ENCODE assay signal across 9 cellular contexts in genomic region chr1:10415211-10415930, GRCh38. TPM values are rescaled to one million over a fixed set of nuclear protein-coding genes. Genes with fewer than 3 reads are reported as not detected.
DNase-seq lines count a peak whose midpoint lies in the region; ATAC-seq, FAIRE-seq and TF ChIP-seq lines count a peak whose summit lies in the region.
"Had no signal": no experiment of that assay in that cellular context is flagged by ENCODE, and none has a peak within 500 bp of the region (broad histone marks: within the 10 kb centered on the region; RNA-seq: fewer than 3 reads in every experiment).

No MANE protein-coding gene starts in this region.

- peaks cover 86% of the 10 kb centered on the region for H3K36me3 ChIP-seq in osteoblast (ENCODE audit: insufficient read depth, low read length)

- peak overlapping the region; percentile 4 for H2AFZ ChIP-seq in osteoblast (ENCODE audit: low read length)

- DNase-seq in Daoy (ENCODE audit: low read depth) (peak; percentile 25), RCC 7860 (ENCODE audit: low spot score) (peak; percentile 38), osteoblast (ENCODE audit: insufficient read length, low spot score, missing footprints) (no peak), NCI-H1436 (lab: John Stamatoyannopoulos, UW) (no peak)

- H3K27ac ChIP-seq in osteoblast (ENCODE audit: low read depth, low read length): peak overlapping the region; percentile 10

- H3K9me3 ChIP-seq in osteoblast (ENCODE audit: low read depth, low read length): no peaks in the 10 kb centered on the region
- H3K9me3 ChIP-seq: thyroid gland had no signal

- ATAC-seq in esophagus mucosa (peak; percentile 92), HG03520 (IDR thresholded peaks at IDR 0.05; ENCODE audit: unreplicated experiment) (no peak), HG03025 (IDR thresholded peaks at IDR 0.05; ENCODE audit: low FRiP score, unreplicated experiment) (no peak), HG02588 (IDR thresholded peaks at IDR 0.05; ENCODE audit: unreplicated experiment) (no peak)

- H4K20me1 ChIP-seq in osteoblast (ENCODE audit: insufficient read depth, low read length): peaks cover 6% of the 10 kb centered on the region

- no peak for TF ChIP-seq CTCF in osteoblast (IDR thresholded peaks at IDR 0.05; ENCODE audit: extremely low read depth, low read depth, low read length)

- no peaks in the 10 kb centered on the region for H3K79me2 ChIP-seq in osteoblast (ENCODE audit: insufficient read depth, low read length)

- no peak overlapping the region for H3K4me3 ChIP-seq in osteoblast (ENCODE audit: insufficient read depth, low read length)
- H3K4me3 ChIP-seq: thyroid gland had no signal

- FAIRE-seq in RCC 7860 (lab: Jason Lieb, UNC): peak; percentile 40

- no peaks in the 10 kb centered on the region for H3K27me3 ChIP-seq in osteoblast (ENCODE audit: insufficient read depth, low read length)
- H3K27me3 ChIP-seq: thyroid gland had no signal

- no peak overlapping the region for H3K4me2 ChIP-seq in osteoblast (ENCODE audit: insufficient read depth, low read length)

- H3K4me1 ChIP-seq in osteoblast (ENCODE audit: insufficient read depth, low read length): peaks cover 4% of the 10 kb centered on the region
- H3K4me1 ChIP-seq: thyroid gland had no signal

RNA-seq across cellular contexts. Expression of gene CENPS, which starts 14.9 kb away (rescaled TPM):
- total RNA-seq in Daoy (2014; rRNA removed; shearing (Covaris generic)): 19.1 and 52.1 TPM in 2 replicates
- total RNA-seq in esophagus mucosa (11.8 TPM), osteoblast (13.6 and 17.4 TPM in 2 replicates)

RNA-seq across cellular contexts. Expression of gene PGD, which starts 16.5 kb away (rescaled TPM):
- total RNA-seq in Daoy (2014; rRNA removed; shearing (Covaris generic)): 78.7 and 82.7 TPM in 2 replicates
- total RNA-seq in esophagus mucosa (581 TPM), osteoblast (136 and 142 TPM in 2 replicates)

RNA-seq across cellular contexts. Expression of gene CORT, which starts 34.5 kb away (rescaled TPM):
- 0.51 TPM in 1 of 2 replicates, not detected in the other for total RNA-seq in Daoy (2014; rRNA removed; shearing (Covaris generic))
- total RNA-seq in esophagus mucosa: 0.28 TPM
- total RNA-seq in osteoblast: 0.29 and 0.36 TPM in 2 replicates

RNA-seq across cellular contexts. Expression of gene DFFA, which starts 57.0 kb away (rescaled TPM):
- 38.5 and 43.9 TPM in 2 replicates for total RNA-seq in Daoy (2014; rRNA removed; shearing (Covaris generic))
- total RNA-seq in esophagus mucosa (31.6 TPM), osteoblast (27.9 and 32.7 TPM in 2 replicates)

RNA-seq across cellular contexts. Expression of gene PEX14, which starts 59.4 kb away (rescaled TPM):
- total RNA-seq in Daoy (2014; rRNA removed; shearing (Covaris generic)): 10.9 and 22.6 TPM in 2 replicates
- total RNA-seq in esophagus mucosa: 16.2 TPM
- total RNA-seq in osteoblast: 15.2 and 15.3 TPM in 2 replicates

Comparison
In these comparisons a context has a peak if more than half of its experiments do, and no peak if none do; other contexts are left out.
1. DNase-seq: peak in Daoy (single experiment) and RCC 7860 (single experiment); none in osteoblast (single experiment) and NCI-H1436 (single experiment).